Comparison of ENCODE assay signal across 8 cellular contexts in genomic region chr5:43227655-43228054, GRCh38. TPM values are rescaled to one million over a fixed set of nuclear protein-coding genes. Genes with fewer than 3 reads are reported as not detected.
A peak's percentile ranks its signal among the peaks of the same experiment; 100 is the strongest.
DNase-seq lines count a peak whose midpoint lies in the region; TF ChIP-seq lines count a peak whose summit lies in the region.

No MANE protein-coding gene starts in this region.

- TF ChIP-seq CTCF in breast epithelium (IDR thresholded peaks at IDR 0.05), result peak; percentile 18 to 21 (median 18)

- no peak for TF ChIP-seq POLR2A in breast epithelium (IDR thresholded peaks at IDR 0.05)

- intact Hi-C loops in breast epithelium (cut with DNase I; ENCODE audit: low total_unique reads), result no loop called here

- H3K9me3 ChIP-seq in breast epithelium, result no peaks in the 10 kb centered on the region

- no peak overlapping the region for H3K27ac ChIP-seq in breast epithelium

- H3K4me3 ChIP-seq in breast epithelium, result no peak overlapping the region

- no peaks in the 10 kb centered on the region for H3K27me3 ChIP-seq in breast epithelium

- H3K4me1 ChIP-seq in breast epithelium, result no peaks in the 10 kb centered on the region

- no peaks in the 10 kb centered on the region for H3K36me3 ChIP-seq in breast epithelium

- DNase-seq in ELR (ENCODE audit: low read depth), result peak; percentile 75
- DNase-seq in LHCN-M2 (ENCODE audit: low read depth), result peak; percentile 54
- no peak for DNase-seq in breast epithelium (ENCODE audit: low spot score in 2 of 2)
- DNase-seq in non-pigmented ciliary epithelial cell (ENCODE audit: low read depth), result peak; percentile 36
- DNase-seq in MV-4-11 (lab: John Stamatoyannopoulos, UW), result no peak
- DNase-seq in globus pallidus (ENCODE audit: low spot score), result no peak
- no peak for DNase-seq in germinal center (ENCODE audit: low spot score)
- no peak for DNase-seq in activated CD4-positive, alpha-beta T cell treated with anti-CD3 and anti-CD28 coated beads, Interleukin-2, amount 50 U/mL, for 1 hour

RNA-seq across cellular contexts. Expression of gene NIM1K, which starts 35.6 kb away (rescaled TPM):
- total RNA-seq in LHCN-M2 (2014; rRNA removed) (1.2 and 2.0 TPM in 2 replicates), breast epithelium (under 1 TPM; 0.29 to 0.48 (median 0.33) TPM)
- polyA plus RNA-seq in LHCN-M2 (2012), result 1.3 TPM

Comparison
In these comparisons a context has a peak if more than half of its experiments do, and no peak if none do; other contexts are left out.
1. DNase-seq: peak in ELR (single experiment), LHCN-M2 (single experiment) and non-pigmented ciliary epithelial cell (single experiment); none in breast epithelium (0 of 2), MV-4-11 (single experiment), globus pallidus (single experiment), germinal center (single experiment) and activated CD4-positive, alpha-beta T cell treated with anti-CD3 and anti-CD28 coated beads, Interleukin-2, amount 50 U/mL, for 1 hour (single experiment).